8 cellular contexts compared by ENCODE assay signal in genomic region chr7:64887756-64888508, GRCh38. TPM values are rescaled to one million over a fixed set of nuclear protein-coding genes. Genes with fewer than 3 reads are reported as not detected.
A peak's percentile ranks its signal among the peaks of the same experiment; 100 is the strongest.
DNase-seq lines count a peak whose midpoint lies in the region; ATAC-seq, FAIRE-seq and TF ChIP-seq lines count a peak whose summit lies in the region.

No MANE protein-coding gene starts in this region.

- WGBS in A549 (ENCODE audit: missing lambda C conversion rate), result 8% methylated on average over 10 of the region's 13 CpGs
- WGBS in neuronal stem cell (ENCODE audit: extremely low coverage in 2 of 2, insufficient read length in 2 of 2, insufficient replicate concordance in 1 of 2), 2 donors, result no CpG with 5 or more reads among the region's 13 CpGs

- peak overlapping the region; percentile 48 for H3K18ac ChIP-seq in neuronal stem cell (ENCODE audit: low read length)

- TF ChIP-seq CTCF in A549 (IDR thresholded peaks at IDR 0.05) (no peak; the same call in 2 of the 3 replicates), glutamatergic neuron (IDR thresholded peaks at IDR 0.05; ENCODE audit: partially characterized antibody, unreplicated experiment) (peak; percentile 35)

- H4K91ac ChIP-seq in neuronal stem cell (ENCODE audit: low read depth, low read length, poor library complexity), result no peak overlapping the region

- no peak overlapping the region for H4K8ac ChIP-seq in neuronal stem cell (ENCODE audit: low read depth, low read length)

- no peak overlapping the region for H3K27ac Mint-ChIP-seq in glutamatergic neuron (ENCODE audit: unreplicated experiment)

- no peak for DNase-seq in A549 (ENCODE audit: low read depth in 1 of 2, low spot score in 1 of 2)
- DNase-seq in activated CD8-positive, alpha-beta memory T cell treated with anti-CD3 and anti-CD28 coated beads, Interleukin-2, amount 50 U/mL, for 48 hours, result peak; percentile 77
- peak; percentile 74 for DNase-seq in glutamatergic neuron
- DNase-seq in neuronal stem cell (ENCODE audit: low spot score), result no peak
- DNase-seq in NCI-H510A treated with DMSO at 0.1 percent for 48 hours (lab: John Stamatoyannopoulos, UW), result no peak

- ATAC-seq in A549 (peak; percentile 26 to 39; a peak in 4 of 6 replicates), HG02642 (IDR thresholded peaks at IDR 0.05; ENCODE audit: poor library complexity, unreplicated experiment) (peak; percentile 49), HG03039 (IDR thresholded peaks at IDR 0.05; ENCODE audit: unreplicated experiment) (no peak), HG03045 (IDR thresholded peaks at IDR 0.05; ENCODE audit: unreplicated experiment) (no peak)

- H3K4me3 ChIP-seq in A549 (peak overlapping the region; percentile 44), neuronal stem cell (ENCODE audit: low read length in 2 of 2) (peak overlapping the region; percentile 45 to 74)

- H3K9me3 ChIP-seq in A549 (peaks cover 16% of the 10 kb centered on the region; the same call in 2 of the 3 replicates), neuronal stem cell (replicated peaks in 1 of 2; ENCODE audit: control insufficient read depth in 2 of 2, insufficient read depth in 1 of 2, low read depth in 1 of 2, low read length in 2 of 2) (peaks cover 6 to 7% of the 10 kb centered on the region in 2 donors)

- H3K27ac ChIP-seq in A549 (no peak overlapping the region), neuronal stem cell (replicated peaks; ENCODE audit: low read length) (no peak overlapping the region)

- CTCF ChIA-PET in A549 (lab: Yijun Ruan, JAX), result interaction anchor here (0.6 to 1.5 kb wide), 2 partner anchors 17 to 131 kb away, joined by 3 to 4 read pairs; no protein-coding TSS in a partner anchor

- H2BK120ac ChIP-seq in neuronal stem cell (ENCODE audit: low read depth, low read length), result no peak overlapping the region

- peak overlapping the region; percentile 93 for H2AFZ ChIP-seq in neuronal stem cell (ENCODE audit: low read length)

- no peak overlapping the region for H3K14ac ChIP-seq in neuronal stem cell (ENCODE audit: low read length)

- H3K4me1 Mint-ChIP-seq in glutamatergic neuron (ENCODE audit: low read depth, unreplicated experiment), result peaks cover 4% of the 10 kb centered on the region

- no peak for TF ChIP-seq EP300 in A549 (IDR thresholded peaks at IDR 0.05)

- TF ChIP-seq RAD21 in A549 (conservative IDR thresholded peaks at IDR 0.05 in 1 of 2, IDR thresholded peaks at IDR 0.05 in 1 of 2), result no peak

- H3K9me3 Mint-ChIP-seq in glutamatergic neuron (ENCODE audit: unreplicated experiment), result peaks cover 20% of the 10 kb centered on the region

- H2AK5ac ChIP-seq in neuronal stem cell (ENCODE audit: low read depth, low read length), result no peak overlapping the region

- H3K4me3 Mint-ChIP-seq in glutamatergic neuron (ENCODE audit: unreplicated experiment), result peak overlapping the region; percentile 89

- no peak overlapping the region for H2BK15ac ChIP-seq in neuronal stem cell (ENCODE audit: low read length)

- no peak overlapping the region for H2BK5ac ChIP-seq in neuronal stem cell (ENCODE audit: low read length)

- no peaks in the 10 kb centered on the region for H3K4me1 ChIP-seq in A549
- peaks cover 6 to 13% of the 10 kb centered on the region in 2 donors for H3K4me1 ChIP-seq in neuronal stem cell (ENCODE audit: control insufficient read depth in 2 of 2, insufficient read depth in 1 of 2, low read depth in 1 of 2, low read length in 2 of 2)

- peaks cover 16% of the 10 kb centered on the region for H3K36me3 Mint-ChIP-seq in glutamatergic neuron (ENCODE audit: unreplicated experiment)

- no peak overlapping the region for H3K23ac ChIP-seq in neuronal stem cell (ENCODE audit: low read depth, low read length, poor library complexity)

- H3K4ac ChIP-seq in neuronal stem cell (ENCODE audit: low read length), result no peak overlapping the region

- peaks cover 29% of the 10 kb centered on the region for H3K27me3 Mint-ChIP-seq in glutamatergic neuron (ENCODE audit: unreplicated experiment)

- POLR2A ChIA-PET in A549 (lab: Yijun Ruan, JAX), result no interaction called here

- H3K9ac ChIP-seq in neuronal stem cell (ENCODE audit: low read depth, low read length, poor library complexity), result no peak overlapping the region

- H3K4me2 ChIP-seq in A549 (peak overlapping the region; percentile 87), neuronal stem cell (ENCODE audit: insufficient read depth, low read length, poor library complexity, severe bottlenecking) (peak overlapping the region; percentile 88)

- H2BK12ac ChIP-seq in neuronal stem cell (ENCODE audit: low read length), result no peak overlapping the region

- no peak for FAIRE-seq in A549 (lab: Jason Lieb, UNC)

- no peak for TF ChIP-seq POLR2A in A549 (IDR thresholded peaks at IDR 0.05; ENCODE audit: low read length)

- no peaks in the 10 kb centered on the region for H3K36me3 ChIP-seq in neuronal stem cell (replicated peaks in 1 of 2; ENCODE audit: control insufficient read depth in 2 of 2, insufficient read depth in 2 of 2, low read length in 2 of 2)

- peaks cover 5 to 63% (median 36%) of the 10 kb centered on the region in 3 experiments for H3K27me3 ChIP-seq in neuronal stem cell (ENCODE audit: control insufficient read depth in 3 of 3, insufficient read depth in 3 of 3, low read depth in 1 of 3, low read length in 3 of 3)

- no peaks in the 10 kb centered on the region for H3K79me1 ChIP-seq in neuronal stem cell (ENCODE audit: low read depth, low read length)

TF ChIP-seq in A549, 52 proteins besides CTCF, POLR2A, EP300 and RAD21:
- TF ChIP-seq, protein P1, sequence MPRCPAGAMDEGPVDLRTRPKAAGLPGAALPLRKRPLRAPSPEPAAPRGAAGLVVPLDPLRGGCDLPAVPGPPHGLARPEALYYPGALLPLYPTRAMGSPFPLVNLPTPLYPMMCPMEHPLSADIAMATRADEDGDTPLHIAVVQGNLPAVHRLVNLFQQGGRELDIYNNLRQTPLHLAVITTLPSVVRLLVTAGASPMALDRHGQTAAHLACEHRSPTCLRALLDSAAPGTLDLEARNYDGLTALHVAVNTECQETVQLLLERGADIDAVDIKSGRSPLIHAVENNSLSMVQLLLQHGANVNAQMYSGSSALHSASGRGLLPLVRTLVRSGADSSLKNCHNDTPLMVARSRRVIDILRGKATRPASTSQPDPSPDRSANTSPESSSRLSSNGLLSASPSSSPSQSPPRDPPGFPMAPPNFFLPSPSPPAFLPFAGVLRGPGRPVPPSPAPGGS (IDR thresholded peaks at IDR 0.05), result no peak
- TF ChIP-seq SREBF2 (IDR thresholded peaks at IDR 0.05), result no peak
- TF ChIP-seq FOSL2 (IDR thresholded peaks at IDR 0.05), result no peak
- TF ChIP-seq FOSL2 (CRISPR knock-in tag; IDR thresholded peaks at IDR 0.05), result no peak
- TF ChIP-seq NFE2L2 (conservative IDR thresholded peaks at IDR 0.05; ENCODE audit: low read length), result no peak
- no peak for TF ChIP-seq HOXB5 (CRISPR knock-in tag; IDR thresholded peaks at IDR 0.05)
- no peak for TF ChIP-seq GATA3 (IDR thresholded peaks at IDR 0.05; ENCODE audit: borderline replicate concordance)
- TF ChIP-seq POLR2AphosphoS2 (conservative IDR thresholded peaks at IDR 0.05; ENCODE audit: low read length), result no peak
- no peak for TF ChIP-seq MYC (IDR thresholded peaks at IDR 0.05; ENCODE audit: borderline replicate concordance, low read length)
- TF ChIP-seq HDAC2 (IDR thresholded peaks at IDR 0.05), result no peak
- no peak for TF ChIP-seq NPAS2 (CRISPR knock-in tag; IDR thresholded peaks at IDR 0.05; ENCODE audit: borderline replicate concordance)
- TF ChIP-seq RFX5 (IDR thresholded peaks at IDR 0.05), result no peak
- TF ChIP-seq TP53 (CRISPR knock-in tag; IDR thresholded peaks at IDR 0.05), result no peak
- TF ChIP-seq ELK1 (IDR thresholded peaks at IDR 0.05; ENCODE audit: low read depth, low read length), result no peak
- TF ChIP-seq, protein P2, sequence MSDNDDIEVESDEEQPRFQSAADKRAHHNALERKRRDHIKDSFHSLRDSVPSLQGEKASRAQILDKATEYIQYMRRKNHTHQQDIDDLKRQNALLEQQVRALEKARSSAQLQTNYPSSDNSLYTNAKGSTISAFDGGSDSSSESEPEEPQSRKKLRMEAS (IDR thresholded peaks at IDR 0.05), result no peak
- TF ChIP-seq SMC3 (IDR thresholded peaks at IDR 0.05), result no peak
- no peak for TF ChIP-seq TFCP2L1 (CRISPR knock-in tag; IDR thresholded peaks at IDR 0.05)
- TF ChIP-seq ZFP36 (IDR thresholded peaks at IDR 0.05; ENCODE audit: borderline replicate concordance, partially characterized antibody), result no peak

RNA-seq across cellular contexts. Expression of gene ZNF273, which starts 15.1 kb away (rescaled TPM):
- polyA plus RNA-seq in A549 (2011; rRNA removed) (5.2 TPM in 2 replicates), A549 (2017; fragmentation: RNase III; extraction: RNeasy Plus Mini Kit Qiagen cat#74134 plus additional on column Dnase treatment) (2.5 to 3.1 TPM (median 3.1 TPM) in 3 replicates)
- 1.7 and 2.0 TPM in 2 replicates for polyA plus RNA-seq in A549 (2012; cell fraction: cytosol; rRNA removed)
- polyA plus RNA-seq in A549 (2012; cell fraction: nucleus; rRNA removed), result 0.77 and 1.4 TPM in 2 replicates
- polyA minus RNA-seq in A549 (2011; rRNA and poly(A)+ RNA removed), result 2.3 and 2.8 TPM in 2 replicates
- 9.6 TPM for total RNA-seq in glutamatergic neuron (ENCODE audit: unreplicated experiment)
- polyA plus RNA-seq in neuronal stem cell (2013, experiment 1 of 2), result 13.8 TPM
- 14.3 TPM for polyA plus RNA-seq in neuronal stem cell (2013, experiment 2 of 2)

Comparison
In these comparisons a context has a peak if more than half of its experiments do, and no peak if none do; other contexts are left out.
1. ATAC-seq: peak in A549 (2 of 2) and HG02642 (single experiment); none in HG03039 (single experiment) and HG03045 (single experiment).
2. DNase-seq: peak in activated CD8-positive, alpha-beta memory T cell treated with anti-CD3 and anti-CD28 coated beads, Interleukin-2, amount 50 U/mL, for 48 hours (single experiment) and glutamatergic neuron (single experiment); none in A549 (0 of 2), neuronal stem cell (single experiment) and NCI-H510A treated with DMSO at 0.1 percent for 48 hours (single experiment).